25 cellular contexts compared by ENCODE assay signal in genomic region chr15:34370643-34371042, GRCh38. TPM values are rescaled to one million over a fixed set of nuclear protein-coding genes. Genes with fewer than 3 reads are reported as not detected.
"Had no signal": no experiment of that assay in that cellular context is flagged by ENCODE, and none has a peak within 500 bp of the region (broad histone marks: within the 10 kb centered on the region; RNA-seq: fewer than 3 reads in every experiment).

No MANE protein-coding gene starts in this region.

- H3K4me3 Mint-ChIP-seq: activated CD4-positive, alpha-beta T cell treated with anti-CD3 and anti-CD28 coated beads, Interleukin-2, amount 10 ng/mL, durations not matched to agents 7 days and 5 days; activated CD8-positive, alpha-beta memory T cell treated with anti-CD3 and anti-CD28 coated beads, Interleukin-2, amount 10 ng/mL, durations not matched to agents 7 days and 5 days; activated CD8-positive, alpha-beta T cell treated with anti-CD3 and anti-CD28 coated beads for 36 hours; neural progenitor cell had no signal

- FAIRE-seq: frontal cortex had no signal

- H3K27me3 Mint-ChIP-seq: activated CD4-positive, alpha-beta T cell treated with anti-CD3 and anti-CD28 coated beads, Interleukin-2, amount 10 ng/mL, durations not matched to agents 7 days and 5 days; activated CD8-positive, alpha-beta memory T cell treated with anti-CD3 and anti-CD28 coated beads, Interleukin-2, amount 10 ng/mL, durations not matched to agents 7 days and 5 days; activated CD8-positive, alpha-beta T cell treated with anti-CD3 and anti-CD28 coated beads for 36 hours; stimulated activated naive CD8-positive, alpha-beta T cell treated with anti-CD3 and anti-CD28 coated beads, Interleukin-15, Interleukin-2, amounts not matched to agents 100 ng/mL and 50 ng/mL, for 24 hours had no signal

- H3K27ac Mint-ChIP-seq: activated CD8-positive, alpha-beta memory T cell treated with anti-CD3 and anti-CD28 coated beads, Interleukin-2, amount 10 ng/mL, durations not matched to agents 7 days and 5 days; neural progenitor cell had no signal

- ATAC-seq: activated CD4-positive, CD25-positive, alpha-beta regulatory T cell treated with anti-CD3 and anti-CD28 coated beads, Interleukin-2, amount 50 U/mL, for 24 hours; activated CD8-positive, alpha-beta memory T cell treated with anti-CD3 and anti-CD28 coated beads, Interleukin-2, amount 10 ng/mL, durations not matched to agents 7 days and 5 days; activated CD8-positive, alpha-beta T cell treated with anti-CD3 and anti-CD28 coated beads for 36 hours had no signal

- H3K9me3 Mint-ChIP-seq: activated CD4-positive, alpha-beta T cell treated with anti-CD3 and anti-CD28 coated beads, Interleukin-2, amount 10 ng/mL, durations not matched to agents 7 days and 5 days; activated CD8-positive, alpha-beta T cell treated with anti-CD3 and anti-CD28 coated beads for 36 hours; neural progenitor cell; stimulated activated naive CD8-positive, alpha-beta T cell treated with anti-CD3 and anti-CD28 coated beads, Interleukin-15, Interleukin-2, amounts not matched to agents 100 ng/mL and 50 ng/mL, for 24 hours had no signal

- H3K9me3 ChIP-seq: esophagus muscularis mucosa, left ventricle myocardium inferior, spleen, thyroid gland had no signal

- H3K27ac ChIP-seq: coronary artery, esophagus muscularis mucosa, left ventricle myocardium inferior, neural progenitor cell, thyroid gland had no signal

- H3K4me3 ChIP-seq: coronary artery, esophagus muscularis mucosa, left ventricle myocardium inferior, neural progenitor cell, spleen, thyroid gland had no signal

- H3K36me3 ChIP-seq: esophagus muscularis mucosa, left ventricle myocardium inferior, neural progenitor cell, spleen, thyroid gland had no signal

- H3K27me3 ChIP-seq: esophagus muscularis mucosa, neural progenitor cell, spleen, thyroid gland had no signal

- DNase-seq: activated CD4-positive, alpha-beta T cell treated with anti-CD3 and anti-CD28 coated beads, Interleukin-2, amount 10 ng/mL, durations not matched to agents 7 days and 5 days; activated CD8-positive, alpha-beta memory T cell treated with anti-CD3 and anti-CD28 coated beads, Interleukin-2, amount 10 ng/mL, durations not matched to agents 7 days and 5 days; activated CD8-positive, alpha-beta T cell treated with anti-CD3 and anti-CD28 coated beads for 36 hours; activated naive CD4-positive, alpha-beta T cell treated with Interleukin-2 at 50 U/mL for 16 hours; amygdala; cerebellar nuclear complex; hippocampal formation; kidney glomerular epithelial cell; left ventricle myocardium inferior; spleen; stimulated activated CD4-positive, alpha-beta T cell treated with anti-CD3 and anti-CD28 coated beads, Interleukin-4, amount 100 ng/mL, for 1 hour; substantia nigra; thyroid gland had no signal

RNA-seq across cellular contexts. Expression of gene NUTM1, which starts 27.5 kb away (rescaled TPM):
- total RNA-seq: activated CD4-positive, alpha-beta T cell treated with anti-CD3 and anti-CD28 coated beads, Interleukin-2, amount 10 ng/mL, durations not matched to agents 7 days and 5 days; activated CD8-positive, alpha-beta memory T cell treated with anti-CD3 and anti-CD28 coated beads, Interleukin-2, amount 10 ng/mL, durations not matched to agents 7 days and 5 days; activated CD8-positive, alpha-beta T cell treated with anti-CD3 and anti-CD28 coated beads for 36 hours; esophagus muscularis mucosa; left ventricle myocardium inferior; lung microvascular endothelial cell; myocyte; omental fat pad; posterior vena cava; renal cortical epithelial cell; spleen; urinary bladder had no signal
